In the genomic region with DNA sequence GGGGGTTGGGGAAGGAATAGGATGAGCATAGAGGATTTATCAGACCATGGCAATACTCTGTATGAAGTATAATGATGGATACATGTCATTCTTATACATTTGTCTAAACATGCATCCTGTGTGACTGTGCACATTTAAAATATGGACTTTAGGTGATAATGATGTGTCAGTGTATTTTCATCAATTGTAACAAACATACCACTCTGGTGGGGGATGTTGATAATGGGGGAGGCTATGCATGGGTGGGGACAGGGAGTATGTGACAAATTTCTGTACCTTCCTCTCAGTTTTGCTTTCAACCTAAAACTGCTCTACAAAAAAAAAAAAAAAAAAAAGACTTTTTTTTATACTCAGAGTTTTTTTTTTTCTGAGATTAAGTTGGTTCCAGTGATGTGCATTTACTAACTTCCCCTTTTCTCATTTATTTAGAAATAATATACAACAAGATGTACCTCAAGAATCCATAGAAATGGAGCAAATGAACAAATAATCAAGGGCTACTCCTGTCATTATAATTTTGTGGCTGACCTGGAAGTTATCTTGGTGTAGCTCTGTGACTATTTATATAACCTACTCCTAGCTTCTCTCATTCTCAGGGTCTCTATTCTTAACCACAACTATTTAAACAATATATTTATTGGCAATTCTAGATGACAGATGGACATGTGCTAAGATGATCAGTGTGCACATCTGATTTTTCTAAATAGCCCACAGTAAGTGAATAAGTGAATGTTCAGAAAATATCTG, we compare ENCODE assay signal across 13 cellular contexts.
DNase-seq lines count a peak whose midpoint lies in the region; ATAC-seq and TF ChIP-seq lines count a peak whose summit lies in the region.
"Had no signal": no experiment of that assay in that cellular context is flagged by ENCODE, and none has a peak within 500 bp of the region (broad histone marks: within the 10 kb centered on the region; RNA-seq: fewer than 3 reads in every experiment).

No MANE protein-coding gene starts in this region.

- H3K27ac Mint-ChIP-seq in activated CD8-positive, alpha-beta T cell treated with anti-CD3 and anti-CD28 coated beads for 36 hours: no peak overlapping the region
- no peak overlapping the region for H3K27ac Mint-ChIP-seq in activated CD8-positive, alpha-beta T cell treated with anti-CD3 and anti-CD28 coated beads, Interleukin-2, amount 10 ng/mL, durations not matched to agents 7 days and 5 days

- no peak overlapping the region for H3K4me3 Mint-ChIP-seq in activated CD8-positive, alpha-beta T cell treated with anti-CD3 and anti-CD28 coated beads for 36 hours
- H3K4me3 Mint-ChIP-seq in activated CD8-positive, alpha-beta T cell treated with anti-CD3 and anti-CD28 coated beads, Interleukin-2, amount 10 ng/mL, durations not matched to agents 7 days and 5 days: no peak overlapping the region

- DNase-seq in activated CD8-positive, alpha-beta T cell treated with anti-CD3 and anti-CD28 coated beads for 36 hours: peak; percentile 10
- no peak for DNase-seq in activated CD8-positive, alpha-beta T cell treated with anti-CD3 and anti-CD28 coated beads, Interleukin-2, amount 10 ng/mL, durations not matched to agents 7 days and 5 days
- DNase-seq in stimulated activated naive CD8-positive, alpha-beta T cell treated with anti-CD3 and anti-CD28 coated beads, Interleukin-15, Interleukin-2, amounts not matched to agents 100 U/mL and 50 U/mL, for 24 hours: no peak
- DNase-seq in NCI-H2227 (lab: John Stamatoyannopoulos, UW; ENCODE audit: unreplicated experiment): no peak
- no peak for DNase-seq in NCI-H2107 (lab: John Stamatoyannopoulos, UW)
- no peak for DNase-seq in left ventricle myocardium superior
- DNase-seq: activated CD4-positive, alpha-beta T cell treated with anti-CD3 and anti-CD28 coated beads, Interleukin-2, amount 50 U/mL, for 1 hour; kidney; NCI-H1694; nucleus accumbens had no signal

- intact Hi-C loops in activated CD8-positive, alpha-beta T cell treated with anti-CD3 and anti-CD28 coated beads for 36 hours (cut with micrococcal nuclease): no loop called here
- intact Hi-C loops in left ventricle myocardium superior (cut with micrococcal nuclease): no loop called here

- H3K27me3 Mint-ChIP-seq in activated CD8-positive, alpha-beta T cell treated with anti-CD3 and anti-CD28 coated beads for 36 hours: no peaks in the 10 kb centered on the region
- H3K27me3 Mint-ChIP-seq in activated CD8-positive, alpha-beta T cell treated with anti-CD3 and anti-CD28 coated beads, Interleukin-2, amount 10 ng/mL, durations not matched to agents 7 days and 5 days (ENCODE audit: low read depth): no peaks in the 10 kb centered on the region

- ATAC-seq in activated CD8-positive, alpha-beta T cell treated with anti-CD3 and anti-CD28 coated beads for 36 hours: peak; percentile 72
- no peak for ATAC-seq in activated CD8-positive, alpha-beta T cell treated with anti-CD3 and anti-CD28 coated beads, Interleukin-2, amount 10 ng/mL, durations not matched to agents 7 days and 5 days
- ATAC-seq in GM21825 (IDR thresholded peaks at IDR 0.05; ENCODE audit: unreplicated experiment): peak; percentile 85
- peak; percentile 89 for ATAC-seq in HG03378 (IDR thresholded peaks at IDR 0.05; ENCODE audit: unreplicated experiment)
- ATAC-seq in stimulated activated naive CD8-positive, alpha-beta T cell treated with anti-CD3 and anti-CD28 coated beads, Interleukin-15, Interleukin-2, amounts not matched to agents 100 U/mL and 50 U/mL, for 24 hours: peak; percentile 36
- no peak for ATAC-seq in left ventricle myocardium superior
- ATAC-seq: esophagus mucosa had no signal

- CTCF ChIA-PET in activated CD8-positive, alpha-beta T cell treated with anti-CD3 and anti-CD28 coated beads for 36 hours (lab: Charles Lee): interaction anchor here (1.3 kb wide), 1 partner anchor 9 kb away, joined by 3 read pairs; no protein-coding TSS in a partner anchor
- CTCF ChIA-PET in activated CD8-positive, alpha-beta T cell treated with anti-CD3 and anti-CD28 coated beads, Interleukin-2, amount 10 ng/mL, durations not matched to agents 7 days and 5 days (lab: Charles Lee): no interaction called here

- POLR2A ChIA-PET in activated CD8-positive, alpha-beta T cell treated with anti-CD3 and anti-CD28 coated beads for 36 hours (lab: Charles Lee): no interaction called here
- POLR2A ChIA-PET in activated CD8-positive, alpha-beta T cell treated with anti-CD3 and anti-CD28 coated beads, Interleukin-2, amount 10 ng/mL, durations not matched to agents 7 days and 5 days (lab: Charles Lee): no interaction called here

- H3K4me1 Mint-ChIP-seq in activated CD8-positive, alpha-beta T cell treated with anti-CD3 and anti-CD28 coated beads for 36 hours (ENCODE audit: low read depth): peaks cover 18% of the 10 kb centered on the region
- peaks cover 9% of the 10 kb centered on the region for H3K4me1 Mint-ChIP-seq in activated CD8-positive, alpha-beta T cell treated with anti-CD3 and anti-CD28 coated beads, Interleukin-2, amount 10 ng/mL, durations not matched to agents 7 days and 5 days (ENCODE audit: low read depth)

- no peak for TF ChIP-seq CTCF in activated CD8-positive, alpha-beta T cell treated with anti-CD3 and anti-CD28 coated beads for 36 hours (IDR thresholded peaks at IDR 0.05)

- H3K36me3 Mint-ChIP-seq in activated CD8-positive, alpha-beta T cell treated with anti-CD3 and anti-CD28 coated beads for 36 hours (ENCODE audit: low read depth): peaks cover 6% of the 10 kb centered on the region
- peaks cover 15% of the 10 kb centered on the region for H3K36me3 Mint-ChIP-seq in activated CD8-positive, alpha-beta T cell treated with anti-CD3 and anti-CD28 coated beads, Interleukin-2, amount 10 ng/mL, durations not matched to agents 7 days and 5 days (ENCODE audit: low read depth)

- H3K9me3 Mint-ChIP-seq in activated CD8-positive, alpha-beta T cell treated with anti-CD3 and anti-CD28 coated beads for 36 hours: no peaks in the 10 kb centered on the region
- H3K9me3 Mint-ChIP-seq in activated CD8-positive, alpha-beta T cell treated with anti-CD3 and anti-CD28 coated beads, Interleukin-2, amount 10 ng/mL, durations not matched to agents 7 days and 5 days (ENCODE audit: insufficient read depth): peaks cover 5% of the 10 kb centered on the region

Comparison
In these comparisons a context has a peak if more than half of its experiments do, and no peak if none do; other contexts are left out.
1. ATAC-seq: peak in activated CD8-positive, alpha-beta T cell treated with anti-CD3 and anti-CD28 coated beads for 36 hours (single experiment), GM21825 (single experiment), HG03378 (single experiment) and stimulated activated naive CD8-positive, alpha-beta T cell treated with anti-CD3 and anti-CD28 coated beads, Interleukin-15, Interleukin-2, amounts not matched to agents 100 U/mL and 50 U/mL, for 24 hours (single experiment); none in activated CD8-positive, alpha-beta T cell treated with anti-CD3 and anti-CD28 coated beads, Interleukin-2, amount 10 ng/mL, durations not matched to agents 7 days and 5 days (single experiment) and left ventricle myocardium superior (single experiment).